Comparison of ENCODE assay signal across 1 cellular context in genomic region chr2:239370876-239371725, GRCh38.
TF ChIP-seq lines count a peak whose summit lies in the region.

No MANE protein-coding gene starts in this region.

TF ChIP-seq in GM12878, 131 proteins besides CTCF, POLR2A, EP300 and RAD21 (continued from another document):
- TF ChIP-seq PBX3 (IDR thresholded peaks at IDR 0.05; ENCODE audit: insufficient replicate concordance, low read depth, low read length) (peak; percentile 8), BCL3 (IDR thresholded peaks at IDR 0.05; ENCODE audit: borderline replicate concordance, insufficient read depth, low read depth, low read length, poor library complexity, severe bottlenecking) (peak; percentile 73), POLR2AphosphoS2 (IDR thresholded peaks at IDR 0.05; ENCODE audit: low read depth, low read length) (no peak)
